Comparison of ENCODE assay signal across 9 cellular contexts in the genomic region with DNA sequence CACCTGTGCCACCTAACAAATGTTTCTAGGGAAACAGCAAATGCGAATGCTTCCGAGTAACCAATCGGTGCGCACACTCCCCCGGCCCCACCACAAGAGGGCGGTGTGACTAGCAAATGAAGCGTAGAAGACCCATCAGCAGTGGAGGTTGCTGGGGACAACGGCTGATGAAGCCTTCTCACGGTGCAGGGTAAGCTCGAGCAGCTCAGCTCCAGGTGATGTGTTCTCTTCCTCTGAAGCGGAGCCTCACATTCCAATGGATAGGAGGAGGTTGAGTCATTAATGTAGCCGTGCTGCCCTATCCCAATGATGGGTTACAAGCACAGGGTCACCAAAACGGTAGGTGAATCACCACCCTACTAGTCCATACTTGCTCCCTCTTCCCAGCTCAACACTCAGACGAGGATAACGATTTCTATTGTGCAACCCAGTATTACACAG.
A peak's percentile ranks its signal among the peaks of the same experiment; 100 is the strongest.
DNase-seq lines count a peak whose midpoint lies in the region; ATAC-seq and TF ChIP-seq lines count a peak whose summit lies in the region.
"Had no signal": no experiment of that assay in that cellular context is flagged by ENCODE, and none has a peak within 500 bp of the region (broad histone marks: within the 10 kb centered on the region; RNA-seq: fewer than 3 reads in every experiment).

No MANE protein-coding gene starts in this region.

- WGBS in mesendoderm (ENCODE audit: extremely low coverage, insufficient coverage, low lambda C conversion rate), result no CpG with 5 or more reads among the region's 15 CpGs

- no peaks in the 10 kb centered on the region for H3F3A ChIP-seq in SU-DHL-6 (ENCODE audit: insufficient read depth)

- no peak overlapping the region for H2BK120ac ChIP-seq in mesendoderm (ENCODE audit: low read depth, low read length)

- no peak overlapping the region for H3K23ac ChIP-seq in mesendoderm (ENCODE audit: low read length)

- H3K4ac ChIP-seq in mesendoderm (ENCODE audit: low read depth, low read length), result no peak overlapping the region

- H3K27ac ChIP-seq in SU-DHL-6 (ENCODE audit: low read depth, low read length), result no peak overlapping the region
- no peak overlapping the region for H3K27ac ChIP-seq in mesendoderm (ENCODE audit: low read depth, low read length)
- H3K27ac ChIP-seq in tibial artery, result no peak overlapping the region

- H3K4me3 Mint-ChIP-seq in chondrocyte (ENCODE audit: unreplicated experiment), result no peak overlapping the region
- H3K4me3 Mint-ChIP-seq: naive B cell had no signal

- intact Hi-C loops in tibial artery (cut with DNase I; ENCODE audit: low total_unique reads), result loop anchor here (2.0 kb wide), 1 partner anchor 65 kb away; no protein-coding TSS in a partner anchor

- H2BK5ac ChIP-seq in mesendoderm (ENCODE audit: low read length), result no peak overlapping the region

- peak; percentile 19 for DNase-seq in DMS153 treated with DMSO at 0.1 percent for 48 hours (lab: John Stamatoyannopoulos, UW; ENCODE audit: unreplicated experiment)
- DNase-seq in Jurkat, Clone E6-1 (ENCODE audit: low read depth, low spot score), result peak; percentile 48
- DNase-seq in chondrocyte (ENCODE audit: low spot score), result no peak
- peak; percentile 85 for DNase-seq in mesendoderm
- peak; percentile 65 to 75 for DNase-seq in tibial artery
- DNase-seq in NCI-H446 (lab: John Stamatoyannopoulos, UW), result no peak
- DNase-seq: naive B cell had no signal

- no peak overlapping the region for H3K56ac ChIP-seq in mesendoderm (ENCODE audit: low read length)

- H3K79me2 ChIP-seq in SU-DHL-6 (ENCODE audit: insufficient read depth, low read length) (no peaks in the 10 kb centered on the region), mesendoderm (ENCODE audit: control insufficient read depth, insufficient read depth, low read length) (no peaks in the 10 kb centered on the region)

- H3K27me3 Mint-ChIP-seq in chondrocyte (ENCODE audit: low read depth), result peaks cover 17% of the 10 kb centered on the region

- H2AFZ ChIP-seq in SU-DHL-6 (ENCODE audit: low read depth, low read length, severe bottlenecking), result no peak overlapping the region

- H3K18ac ChIP-seq in mesendoderm (ENCODE audit: low read length), result no peak overlapping the region

- H3K27me3 ChIP-seq in SU-DHL-6 (ENCODE audit: low read length) (no peaks in the 10 kb centered on the region), mesendoderm (ENCODE audit: insufficient read depth, low read length, poor library complexity) (no peaks in the 10 kb centered on the region), tibial artery (peaks cover 0 to 6% of the 10 kb centered on the region in 2 donors)

- no peak overlapping the region for H4K5ac ChIP-seq in mesendoderm (ENCODE audit: low read length)

- TF ChIP-seq CTCF in SU-DHL-6 (IDR thresholded peaks at IDR 0.05; ENCODE audit: insufficient read depth, low read length, poor library complexity, severe bottlenecking) (peak; percentile 72), chondrocyte (IDR thresholded peaks at IDR 0.05) (peak; percentile 75), tibial artery (IDR thresholded peaks at IDR 0.05) (peak; percentile 67)

- no peaks in the 10 kb centered on the region for H3K4me1 ChIP-seq in mesendoderm (ENCODE audit: control insufficient read depth, low read depth, low read length)
- H3K4me1 ChIP-seq in tibial artery, result peaks cover 0 to 5% (median 0%) of the 10 kb centered on the region in 4 donors

- H3K9ac ChIP-seq in SU-DHL-6 (ENCODE audit: low read length) (no peak overlapping the region), mesendoderm (ENCODE audit: low read length) (no peak overlapping the region)

- H3K9me2 ChIP-seq in SU-DHL-6 (replicated peaks; ENCODE audit: insufficient read depth, low read length), result no peaks in the 10 kb centered on the region

- H3K4me2 ChIP-seq in SU-DHL-6 (ENCODE audit: low read depth, low read length, poor library complexity, severe bottlenecking) (no peak overlapping the region), mesendoderm (ENCODE audit: low read length) (no peak overlapping the region)

- no peak overlapping the region for H3K27ac Mint-ChIP-seq in chondrocyte (ENCODE audit: unreplicated experiment)
- H3K27ac Mint-ChIP-seq: naive B cell had no signal

- no peak for ATAC-seq in HG03039 (IDR thresholded peaks at IDR 0.05; ENCODE audit: unreplicated experiment)

- no peak overlapping the region for H2AK5ac ChIP-seq in mesendoderm (ENCODE audit: low read length)

- no peak overlapping the region for H3K4me3 ChIP-seq in Jurkat, Clone E6-1 (ENCODE audit: low read length)
- H3K4me3 ChIP-seq in SU-DHL-6 (ENCODE audit: insufficient read depth, low read length, poor library complexity, severe bottlenecking), result no peak overlapping the region
- no peak overlapping the region for H3K4me3 ChIP-seq in mesendoderm (ENCODE audit: low read length)
- H3K4me3 ChIP-seq in tibial artery, result no peak overlapping the region

- H3K9me3 Mint-ChIP-seq in chondrocyte (ENCODE audit: low read depth), result peaks cover 2% of the 10 kb centered on the region

- peaks cover 2% of the 10 kb centered on the region for H3K36me3 Mint-ChIP-seq in chondrocyte (ENCODE audit: low read depth)

- 0 out of 2 replicates have a peak, but pooled peaks cover 4% of the 10 kb centered on the region for H3K9me3 ChIP-seq in SU-DHL-6 (ENCODE audit: insufficient read depth, low read length)
- no peaks in the 10 kb centered on the region for H3K9me3 ChIP-seq in tibial artery

- H4K20me1 ChIP-seq in SU-DHL-6 (ENCODE audit: low read depth, low read length), result no peaks in the 10 kb centered on the region

- H2BK15ac ChIP-seq in mesendoderm (replicated peaks; ENCODE audit: low read depth), result no peak overlapping the region

- H3K36me3 ChIP-seq in SU-DHL-6 (ENCODE audit: low read length), result no peaks in the 10 kb centered on the region
- no peaks in the 10 kb centered on the region for H3K36me3 ChIP-seq in mesendoderm (ENCODE audit: control insufficient read depth, insufficient read depth, low read length)
- H3K36me3 ChIP-seq in tibial artery, result no peaks in the 10 kb centered on the region

- no peak overlapping the region for H4K8ac ChIP-seq in mesendoderm (ENCODE audit: low read depth, low read length)

- H3K79me1 ChIP-seq in mesendoderm (ENCODE audit: low read length), result no peaks in the 10 kb centered on the region

- no peaks in the 10 kb centered on the region for H3K4me1 Mint-ChIP-seq in chondrocyte (ENCODE audit: low read depth)
- H3K4me1 Mint-ChIP-seq: naive B cell had no signal

Comparison
In these comparisons a context has a peak if more than half of its experiments do, and no peak if none do; other contexts are left out.
1. DNase-seq: peak in DMS153 treated with DMSO at 0.1 percent for 48 hours (single experiment), Jurkat, Clone E6-1 (single experiment), mesendoderm (single experiment) and tibial artery (2 of 2); none in chondrocyte (single experiment) and NCI-H446 (0 of 2).
2. Peak in every context shown above with its lines, with median percentiles within 50 percentile points of each other: CTCF ChIP-seq.